9 cellular contexts compared by ENCODE assay signal in genomic region chr15:96409231-96410138, GRCh38.
DNase-seq lines count a peak whose midpoint lies in the region; ATAC-seq lines count a peak whose summit lies in the region.
"Had no signal": no experiment of that assay in that cellular context is flagged by ENCODE, and none has a peak within 500 bp of the region (broad histone marks: within the 10 kb centered on the region; RNA-seq: fewer than 3 reads in every experiment).

No MANE protein-coding gene starts in this region.

- H3K27ac ChIP-seq in rectal smooth muscle tissue (ENCODE audit: low read depth, low read length): no peak overlapping the region

- peaks cover 36% of the 10 kb centered on the region for H3K27me3 ChIP-seq in rectal smooth muscle tissue (ENCODE audit: control insufficient read depth, insufficient read depth, low read length)

- peak overlapping the region; percentile 36; the same call in 1 of the 2 replicates for H3K9ac ChIP-seq in ES-I3 (ENCODE audit: low read depth, low read length)
- H3K9ac ChIP-seq in rectal smooth muscle tissue (ENCODE audit: low read length): no peak overlapping the region

- ATAC-seq in GM21723 (IDR thresholded peaks at IDR 0.05; ENCODE audit: unreplicated experiment) (no peak), HG03280 (IDR thresholded peaks at IDR 0.05; ENCODE audit: unreplicated experiment) (no peak)

- H3K36me3 ChIP-seq in ES-I3 (ENCODE audit: insufficient read depth, low read length): no peaks in the 10 kb centered on the region
- H3K36me3 ChIP-seq in rectal smooth muscle tissue (ENCODE audit: control insufficient read depth, insufficient read depth, low read length): no peaks in the 10 kb centered on the region

- H3K4me1 ChIP-seq in ES-I3 (ENCODE audit: insufficient read depth, low read length) (no peaks in the 10 kb centered on the region; the same call in 1 of the 2 replicates), rectal smooth muscle tissue (ENCODE audit: control insufficient read depth, insufficient read depth, low read length) (no peaks in the 10 kb centered on the region)

- H3K9me3 ChIP-seq in ES-I3 (ENCODE audit: control insufficient read depth, insufficient read depth, low read length): no peaks in the 10 kb centered on the region

- H3K4me3 ChIP-seq in rectal smooth muscle tissue (ENCODE audit: low read length): peak overlapping the region; percentile 58

- DNase-seq in SW480 (ENCODE audit: low spot score): peak; percentile 26
- peak; percentile 38 for DNase-seq in hepatic stellate cell (ENCODE audit: low spot score)
- DNase-seq in C1 segment of cervical spinal cord (lab: John Stamatoyannopoulos, UW): no peak
- DNase-seq in stimulated activated CD4-positive, alpha-beta T cell treated with anti-CD3 and anti-CD28 coated beads, Interleukin-2, amount 100 ng/mL, for 48 hours: no peak
- DNase-seq: NCI-H146 had no signal

Comparison
In these comparisons a context has a peak if more than half of its experiments do, and no peak if none do; other contexts are left out.
1. DNase-seq: peak in SW480 (single experiment) and hepatic stellate cell (single experiment); none in C1 segment of cervical spinal cord (0 of 14) and stimulated activated CD4-positive, alpha-beta T cell treated with anti-CD3 and anti-CD28 coated beads, Interleukin-2, amount 100 ng/mL, for 48 hours (0 of 2).